ENCODE assay signal across 31 cellular contexts in genomic region chr13:97403893-97404683, GRCh38. TPM values are rescaled to one million over a fixed set of nuclear protein-coding genes. Genes with fewer than 3 reads are reported as not detected.
DNase-seq lines count a peak whose midpoint lies in the region; ATAC-seq and TF ChIP-seq lines count a peak whose summit lies in the region.
"Had no signal": no experiment of that assay in that cellular context is flagged by ENCODE, and none has a peak within 500 bp of the region (broad histone marks: within the 10 kb centered on the region; RNA-seq: fewer than 3 reads in every experiment).

No MANE protein-coding gene starts in this region.

- H3K36me3 ChIP-seq in IMR-90 (ENCODE audit: control insufficient read depth, insufficient read depth, low read length) (no peaks in the 10 kb centered on the region), Caco-2 (ENCODE audit: control insufficient read depth, insufficient read depth, low read length) (no peaks in the 10 kb centered on the region), Karpas-422 (ENCODE audit: insufficient read depth, low read length) (no peaks in the 10 kb centered on the region)
- H3K36me3 ChIP-seq: stomach, tibial artery, WERI-Rb-1 had no signal

- H3K9me3 Mint-ChIP-seq in Caco-2 (ENCODE audit: unreplicated experiment): no peaks in the 10 kb centered on the region
- H3K9me3 Mint-ChIP-seq: nephron had no signal

- POLR2A ChIA-PET in IMR-90 (lab: Charles Lee; ENCODE audit: unreplicated experiment): no interaction called here
- POLR2A ChIA-PET in Caco-2 (lab: Charles Lee): no interaction called here

- dilution Hi-C loops in IMR-90 (cut with HindIII; ENCODE audit: low sequenced_read_pairs, unreplicated experiment): no loop called here

- H3K4ac ChIP-seq in IMR-90 (ENCODE audit: low read depth, low read length): no peak overlapping the region

- no peak overlapping the region for H2BK5ac ChIP-seq in IMR-90 (ENCODE audit: low read depth, low read length, poor library complexity, severe bottlenecking)

- H3K4me2 ChIP-seq in IMR-90 (ENCODE audit: low read depth, low read length) (no peak overlapping the region), Karpas-422 (ENCODE audit: low read depth, low read length, poor library complexity, severe bottlenecking) (no peak overlapping the region)
- H3K4me2 ChIP-seq: KMS-11 had no signal

- peaks cover 19% of the 10 kb centered on the region for H3K27me3 Mint-ChIP-seq in Caco-2 (ENCODE audit: insufficient read depth, unreplicated experiment)

- H2BK20ac ChIP-seq in IMR-90 (ENCODE audit: low read depth, low read length): no peak overlapping the region

- no peak overlapping the region for H2AK5ac ChIP-seq in IMR-90 (ENCODE audit: low read depth, low read length)

- DNase-seq in DMS153 treated with DMSO at 0.1 percent for 48 hours (lab: John Stamatoyannopoulos, UW; ENCODE audit: unreplicated experiment): peak; percentile 24
- peak; percentile 28 for DNase-seq in IMR-90
- peak; percentile 39 for DNase-seq in kidney tubule cell (ENCODE audit: low spot score)
- no peak for DNase-seq in Caco-2
- DNase-seq in Karpas-422: no peak
- DNase-seq: activated CD4-positive, alpha-beta T cell treated with anti-CD3 and anti-CD28 coated beads, Interleukin-2, amount 10 ng/mL, durations not matched to agents 24 days and 14 days; activated naive CD8-positive, alpha-beta T cell treated with anti-CD3 and anti-CD28 coated beads, Interleukin-2, amount 50 U/mL, for 24 hours; activated T-cell treated with anti-CD3 and anti-CD28 coated beads, Interleukin-2, amount 50 U/mL, for 24 hours; AML-193; CD4-positive, alpha-beta T cell; central memory CD4-positive, alpha-beta T cell; DMS 273 treated with DMSO at 0.1 percent for 48 hours; GDM1; head of caudate nucleus; kidney; NCI-H1694; retina; SIG-M5; small intestine; stimulated activated CD8-positive, alpha-beta memory T cell treated with anti-CD3 and anti-CD28 coated beads, Interleukin-4, amount 100 ng/mL, for 48 hours; stomach; tibial artery; WERI-Rb-1 had no signal

- H3K79me1 ChIP-seq in IMR-90 (ENCODE audit: low read depth in 1 of 2, low read length in 2 of 2): no peaks in the 10 kb centered on the region

- no peak overlapping the region for H2AK9ac ChIP-seq in IMR-90 (replicated peaks; ENCODE audit: low read depth, low read length, poor library complexity)

- H4K5ac ChIP-seq in IMR-90 (ENCODE audit: low read depth, low read length): no peak overlapping the region

- no peaks in the 10 kb centered on the region for H3K9me1 ChIP-seq in IMR-90 (ENCODE audit: insufficient read depth, low read length)

- in situ Hi-C loops in IMR-90 (cut with MboI; ENCODE audit: low sequenced_read_pairs): no loop called here

- H3K27me3 ChIP-seq in IMR-90 (ENCODE audit: control insufficient read depth, insufficient read depth, low read length) (no peaks in the 10 kb centered on the region; the same call in 1 of the 2 replicates), Caco-2 (replicated peaks; ENCODE audit: control insufficient read depth, insufficient read depth, low read length) (no peaks in the 10 kb centered on the region), Karpas-422 (ENCODE audit: low read length) (no peaks in the 10 kb centered on the region)
- H3K27me3 ChIP-seq: stomach, tibial artery had no signal

- TF ChIP-seq POLR2A in IMR-90 (IDR thresholded peaks at IDR 0.05; ENCODE audit: low read depth, low read length): no peak

- CTCF ChIA-PET in IMR-90 (lab: Yijun Ruan, JAX): no interaction called here
- CTCF ChIA-PET in Caco-2 (lab: Charles Lee): no interaction called here

- no peak overlapping the region for H4K91ac ChIP-seq in IMR-90 (ENCODE audit: insufficient read depth, low read depth, low read length)

- H3K27ac ChIP-seq in IMR-90 (ENCODE audit: insufficient read depth, low read length) (no peak overlapping the region), Karpas-422 (ENCODE audit: low read length) (no peak overlapping the region)
- H3K27ac ChIP-seq: KMS-11, stomach, tibial artery, WERI-Rb-1 had no signal

- no peak overlapping the region for H2AFZ ChIP-seq in IMR-90 (replicated peaks; ENCODE audit: low read length, poor library complexity)
- H2AFZ ChIP-seq in Karpas-422 (ENCODE audit: low read length): no peak overlapping the region

- H3K27ac Mint-ChIP-seq in Caco-2 (ENCODE audit: unreplicated experiment): no peak overlapping the region
- H3K27ac Mint-ChIP-seq: activated CD4-positive, alpha-beta T cell treated with anti-CD3 and anti-CD28 coated beads, Interleukin-2, amount 10 ng/mL, durations not matched to agents 24 days and 14 days; activated naive CD8-positive, alpha-beta T cell treated with anti-CD3 and anti-CD28 coated beads, Interleukin-2, amount 50 U/mL, for 24 hours; activated T-cell treated with anti-CD3 and anti-CD28 coated beads, Interleukin-2, amount 50 U/mL, for 24 hours; CD4-positive, alpha-beta T cell; dendritic cell treated with granulocyte-macrophage colony-stimulating factor and Interleukin-4, amounts not matched to agents 40 ng/mL and 50 ng/mL, for 4 days; nephron had no signal

- TF ChIP-seq CTCF in IMR-90 (conservative IDR thresholded peaks at IDR 0.05; ENCODE audit: low read depth, low read length): no peak
- TF ChIP-seq CTCF in Caco-2 (IDR thresholded peaks at IDR 0.05; ENCODE audit: insufficient read depth in 1 of 2, low read depth in 1 of 2, low read length in 1 of 2, severe bottlenecking in 1 of 2, unreplicated experiment in 1 of 2): no peak

- no peaks in the 10 kb centered on the region for H3K36me3 Mint-ChIP-seq in Caco-2 (ENCODE audit: insufficient read depth, unreplicated experiment)

- no peak overlapping the region for H4K8ac ChIP-seq in IMR-90 (ENCODE audit: low read depth in 2 of 2, low read length in 2 of 2)

- BruUV-seq in IMR-90 (replicated peaks; lab: Mats Ljungman, UMichigan) (no TSS peak), Caco-2 (replicated peaks; lab: Mats Ljungman, UMichigan) (no TSS peak)

- H3K4me1 ChIP-seq in IMR-90 (ENCODE audit: control insufficient read depth, insufficient read depth, low read length): peaks cover 3% of the 10 kb centered on the region
- no peaks in the 10 kb centered on the region for H3K4me1 ChIP-seq in Caco-2
- no peaks in the 10 kb centered on the region for H3K4me1 ChIP-seq in Karpas-422 (ENCODE audit: low read length)
- H3K4me1 ChIP-seq: stomach, tibial artery had no signal

- no peaks in the 10 kb centered on the region for H3K9me3 ChIP-seq in IMR-90 (ENCODE audit: control insufficient read depth, insufficient read depth, low read length)
- H3K9me3 ChIP-seq in Caco-2: 0 out of 2 replicates have a peak, but pooled peaks cover 2% of the 10 kb centered on the region
- H3K9me3 ChIP-seq in Karpas-422 (ENCODE audit: low read length): no peaks in the 10 kb centered on the region
- H3K9me3 ChIP-seq: stomach, tibial artery had no signal

- no peaks in the 10 kb centered on the region for H3K9me2 ChIP-seq in Karpas-422 (replicated peaks; ENCODE audit: insufficient read depth, low read length)

- ATAC-seq in GM21423 (IDR thresholded peaks at IDR 0.05; ENCODE audit: unreplicated experiment): peak; percentile 76
- ATAC-seq in IMR-90 (ENCODE audit: low read depth): peak; percentile 67
- ATAC-seq in GM21529 (IDR thresholded peaks at IDR 0.05; ENCODE audit: unreplicated experiment): no peak
- ATAC-seq in HG03175 (IDR thresholded peaks at IDR 0.05; ENCODE audit: unreplicated experiment): no peak
- ATAC-seq: activated naive CD8-positive, alpha-beta T cell treated with anti-CD3 and anti-CD28 coated beads, Interleukin-2, amount 50 U/mL, for 24 hours; Panc1 had no signal

- no peak overlapping the region for H3K23ac ChIP-seq in IMR-90 (ENCODE audit: low read depth, low read length)

- no CpG with 5 or more reads among the region's 3 CpGs for WGBS in IMR-90 (ENCODE audit: extremely low coverage in 2 of 2, insufficient read length in 1 of 2), 2 experiments

- H3K4me3 Mint-ChIP-seq in Caco-2 (ENCODE audit: unreplicated experiment): no peak overlapping the region
- H3K4me3 Mint-ChIP-seq: activated CD4-positive, alpha-beta T cell treated with anti-CD3 and anti-CD28 coated beads, Interleukin-2, amount 10 ng/mL, durations not matched to agents 24 days and 14 days; activated naive CD8-positive, alpha-beta T cell treated with anti-CD3 and anti-CD28 coated beads, Interleukin-2, amount 50 U/mL, for 24 hours; activated T-cell treated with anti-CD3 and anti-CD28 coated beads, Interleukin-2, amount 50 U/mL, for 24 hours; CD4-positive, alpha-beta T cell; dendritic cell treated with granulocyte-macrophage colony-stimulating factor and Interleukin-4, amounts not matched to agents 40 ng/mL and 50 ng/mL, for 4 days; nephron had no signal

- TF ChIP-seq RAD21 in IMR-90 (IDR thresholded peaks at IDR 0.05; ENCODE audit: low read length): no peak

- no peaks in the 10 kb centered on the region for H3K4me1 Mint-ChIP-seq in Caco-2 (ENCODE audit: low read depth, unreplicated experiment)
- H3K4me1 Mint-ChIP-seq: activated CD4-positive, alpha-beta T cell treated with anti-CD3 and anti-CD28 coated beads, Interleukin-2, amount 10 ng/mL, durations not matched to agents 24 days and 14 days; activated naive CD8-positive, alpha-beta T cell treated with anti-CD3 and anti-CD28 coated beads, Interleukin-2, amount 50 U/mL, for 24 hours; nephron had no signal

- H3K4me3 ChIP-seq in IMR-90 (ENCODE audit: insufficient read depth, low read depth, low read length) (no peak overlapping the region), Caco-2 (ENCODE audit: low read depth, low read length) (no peak overlapping the region), Karpas-422 (ENCODE audit: low read length) (no peak overlapping the region)
- H3K4me3 ChIP-seq: lung, stomach, tibial artery had no signal

- no peak overlapping the region for H2BK15ac ChIP-seq in IMR-90 (ENCODE audit: low read depth, low read length)

- H2BK120ac ChIP-seq in IMR-90 (ENCODE audit: low read depth, low read length): no peak overlapping the region

- H3K9ac ChIP-seq in IMR-90 (ENCODE audit: low read depth, low read length) (no peak overlapping the region), Karpas-422 (ENCODE audit: low read length) (no peak overlapping the region)
- H3K9ac ChIP-seq: KMS-11 had no signal

- no peak overlapping the region for H3K14ac ChIP-seq in IMR-90 (replicated peaks; ENCODE audit: low read depth, low read length)

- H3K18ac ChIP-seq in IMR-90 (ENCODE audit: low read depth, low read length): no peak overlapping the region

- no peaks in the 10 kb centered on the region for H3K79me2 ChIP-seq in Karpas-422 (ENCODE audit: low read length)

- no peaks in the 10 kb centered on the region for H4K20me1 ChIP-seq in IMR-90 (ENCODE audit: insufficient read depth, low read length)
- H4K20me1 ChIP-seq in Karpas-422 (ENCODE audit: insufficient read depth, low read depth, low read length): no peaks in the 10 kb centered on the region

- H3K56ac ChIP-seq in IMR-90 (ENCODE audit: extremely low read depth, insufficient read depth, low read length): no peak overlapping the region

- intact Hi-C loops in IMR-90 (cut with micrococcal nuclease) (no loop called here), Caco-2 (cut with micrococcal nuclease; ENCODE audit: unreplicated experiment) (no loop called here)

RNA-seq across cellular contexts. Expression of gene RAP2A, which starts 29.9 kb away (rescaled TPM):
- total RNA-seq in IMR-90 (2012; rRNA removed): 21.0 and 28.9 TPM in 2 replicates
- 5.5 and 6.4 TPM in 2 replicates for polyA plus RNA-seq in IMR-90 (2012; rRNA removed)
- polyA plus RNA-seq in IMR-90 (2012; cell fraction: cytosol; rRNA removed): 1.3 and 2.1 TPM in 2 replicates
- polyA plus RNA-seq in IMR-90 (2012; cell fraction: nucleus; rRNA removed; ENCODE audit: low replicate concordance): 1.4 and 6.4 TPM in 2 replicates
- 19.7 and 22.4 TPM in 2 replicates for total RNA-seq in Caco-2 (2022)
- total RNA-seq in Karpas-422 (2014; rRNA removed; shearing (Covaris generic); ENCODE audit: low replicate concordance): 29.1 and 47.9 TPM in 2 replicates

Comparison
In these comparisons a context has a peak if more than half of its experiments do, and no peak if none do; other contexts are left out.
1. DNase-seq: peak in DMS153 treated with DMSO at 0.1 percent for 48 hours (single experiment), IMR-90 (single experiment) and kidney tubule cell (single experiment); none in Caco-2 (0 of 2) and Karpas-422 (single experiment).
2. ATAC-seq: peak in GM21423 (single experiment) and IMR-90 (single experiment); none in GM21529 (single experiment) and HG03175 (single experiment).